In the genomic region with DNA sequence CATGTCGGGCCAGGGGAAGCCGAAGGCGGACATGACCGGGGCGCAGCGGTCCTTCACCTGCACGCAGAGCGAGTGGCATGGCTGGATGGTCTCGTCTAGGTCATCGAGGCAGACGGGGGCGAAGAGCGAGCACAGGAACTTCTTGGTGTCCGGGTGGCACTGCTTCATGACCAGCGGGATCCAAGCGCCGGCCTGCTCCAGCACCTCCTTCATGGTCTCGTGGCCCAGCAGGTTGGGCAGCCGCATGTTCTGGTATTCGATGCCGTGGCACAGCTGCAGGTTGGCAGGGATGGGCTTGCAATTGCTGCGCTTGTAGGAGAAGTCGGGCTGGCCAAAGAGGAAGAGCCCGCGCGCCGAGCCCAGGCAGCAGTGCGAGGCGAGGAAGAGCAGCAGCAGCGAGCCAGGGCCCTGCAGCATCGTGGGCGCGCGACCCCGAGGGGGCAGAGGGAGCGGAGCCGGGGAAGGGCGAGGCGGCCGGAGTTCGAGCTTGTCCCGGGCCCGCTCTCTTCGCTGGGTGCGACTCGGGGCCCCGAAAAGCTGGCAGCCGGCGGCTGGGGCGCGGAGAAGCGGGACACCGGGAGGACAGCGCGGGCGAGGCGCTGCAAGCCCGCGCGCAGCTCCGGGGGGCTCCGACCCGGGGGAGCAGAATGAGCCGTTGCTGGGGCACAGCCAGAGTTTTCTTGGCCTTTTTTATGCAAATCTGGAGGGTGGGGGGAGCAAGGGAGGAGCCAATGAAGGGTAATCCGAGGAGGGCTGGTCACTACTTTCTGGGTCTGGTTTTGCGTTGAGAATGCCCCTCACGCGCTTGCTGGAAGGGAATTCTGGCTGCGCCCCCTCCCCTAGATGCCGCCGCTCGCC, we compare ENCODE assay signal across 9 cellular contexts. TPM values are rescaled to one million over a fixed set of nuclear protein-coding genes. Genes with fewer than 3 reads are reported as not detected.
DNase-seq lines count a peak whose midpoint lies in the region; ATAC-seq and TF ChIP-seq lines count a peak whose summit lies in the region.
"Had no signal": no experiment of that assay in that cellular context is flagged by ENCODE, and none has a peak within 500 bp of the region (broad histone marks: within the 10 kb centered on the region; RNA-seq: fewer than 3 reads in every experiment).

A gene with protein sequence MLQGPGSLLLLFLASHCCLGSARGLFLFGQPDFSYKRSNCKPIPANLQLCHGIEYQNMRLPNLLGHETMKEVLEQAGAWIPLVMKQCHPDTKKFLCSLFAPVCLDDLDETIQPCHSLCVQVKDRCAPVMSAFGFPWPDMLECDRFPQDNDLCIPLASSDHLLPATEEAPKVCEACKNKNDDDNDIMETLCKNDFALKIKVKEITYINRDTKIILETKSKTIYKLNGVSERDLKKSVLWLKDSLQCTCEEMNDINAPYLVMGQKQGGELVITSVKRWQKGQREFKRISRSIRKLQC (minus strand): TSS at position 665 of the 858 bp plus-strand sequence. CDS start 248 bp downstream, at position 417.

- no peak for TF ChIP-seq CTCF in thoracic aorta (IDR thresholded peaks at IDR 0.05)

- no peaks in the 10 kb centered on the region for H3K36me3 Mint-ChIP-seq in activated CD4-positive, alpha-beta T cell treated with anti-CD3 and anti-CD28 coated beads, Interleukin-2, amount 10 ng/mL, durations not matched to agents 24 days and 14 days (ENCODE audit: low read depth)
- no peaks in the 10 kb centered on the region for H3K36me3 Mint-ChIP-seq in central memory CD8-positive, alpha-beta T cell (ENCODE audit: insufficient read depth)

- no peak within 1 kb of the TSS for H2BK5ac ChIP-seq in mesenchymal stem cell (ENCODE audit: low read depth, low read length, poor library complexity, severe bottlenecking)

- intact Hi-C loops in activated CD4-positive, alpha-beta T cell treated with anti-CD3 and anti-CD28 coated beads, Interleukin-2, amount 10 ng/mL, durations not matched to agents 24 days and 14 days (cut with micrococcal nuclease) = loop anchor here (5.0 to 10.0 kb wide), 3 partner anchors 236 to 954 kb away; a partner anchor contains a TSS

- H3K27ac Mint-ChIP-seq in activated CD4-positive, alpha-beta T cell treated with anti-CD3 and anti-CD28 coated beads, Interleukin-2, amount 10 ng/mL, durations not matched to agents 24 days and 14 days = peak within 1 kb of the TSS; percentile 37
- no peak within 1 kb of the TSS for H3K27ac Mint-ChIP-seq in central memory CD8-positive, alpha-beta T cell (ENCODE audit: low read depth)

- peaks cover 23% of the 10 kb centered on the region for H3K4me1 Mint-ChIP-seq in activated CD4-positive, alpha-beta T cell treated with anti-CD3 and anti-CD28 coated beads, Interleukin-2, amount 10 ng/mL, durations not matched to agents 24 days and 14 days
- peaks cover 24% of the 10 kb centered on the region for H3K4me1 Mint-ChIP-seq in central memory CD8-positive, alpha-beta T cell

- H3K18ac ChIP-seq in mesenchymal stem cell (ENCODE audit: low read depth in 1 of 2, low read length in 2 of 2) = peak within 1 kb of the TSS; percentile 49 to 69

- H3K9me3 Mint-ChIP-seq in activated CD4-positive, alpha-beta T cell treated with anti-CD3 and anti-CD28 coated beads, Interleukin-2, amount 10 ng/mL, durations not matched to agents 24 days and 14 days = no peaks in the 10 kb centered on the region
- no peaks in the 10 kb centered on the region for H3K9me3 Mint-ChIP-seq in central memory CD8-positive, alpha-beta T cell

- H3K4me2 ChIP-seq in mesenchymal stem cell (ENCODE audit: low read length, poor library complexity, severe bottlenecking) = peak within 1 kb of the TSS; percentile 64

- H3K36me3 ChIP-seq in mesenchymal stem cell (ENCODE audit: control insufficient read depth in 1 of 2, insufficient read depth in 2 of 2, low read depth in 1 of 2, low read length in 2 of 2) (peaks cover 3 to 7% of the 10 kb centered on the region in 2 experiments), thoracic aorta (no peaks in the 10 kb centered on the region)

- H3K9ac ChIP-seq in mesenchymal stem cell (ENCODE audit: low read length) = peak within 1 kb of the TSS; percentile 86

- H2AFZ ChIP-seq in mesenchymal stem cell (ENCODE audit: low read depth, low read length) = no peak within 1 kb of the TSS

- H3K4me3 Mint-ChIP-seq in activated CD4-positive, alpha-beta T cell treated with anti-CD3 and anti-CD28 coated beads, Interleukin-2, amount 10 ng/mL, durations not matched to agents 24 days and 14 days = no peak within 1 kb of the TSS
- peak within 1 kb of the TSS; percentile 50 for H3K4me3 Mint-ChIP-seq in central memory CD8-positive, alpha-beta T cell

- H4K8ac ChIP-seq in mesenchymal stem cell (ENCODE audit: low read length) = no peak within 1 kb of the TSS

- H3K79me1 ChIP-seq in mesenchymal stem cell (replicated peaks; ENCODE audit: low read length, poor library complexity, severe bottlenecking) = no peaks in the 10 kb centered on the region

- H2BK15ac ChIP-seq in mesenchymal stem cell (ENCODE audit: low read depth, poor library complexity, severe bottlenecking) = peak within 1 kb of the TSS; percentile 84

- H4K91ac ChIP-seq in mesenchymal stem cell (ENCODE audit: low read length) = peak within 1 kb of the TSS; percentile 46

- peaks cover 88% of the 10 kb centered on the region for H3K27me3 Mint-ChIP-seq in activated CD4-positive, alpha-beta T cell treated with anti-CD3 and anti-CD28 coated beads, Interleukin-2, amount 10 ng/mL, durations not matched to agents 24 days and 14 days
- H3K27me3 Mint-ChIP-seq in central memory CD8-positive, alpha-beta T cell = peaks cover 95% of the 10 kb centered on the region

- H3K4me3 ChIP-seq in mesenchymal stem cell (ENCODE audit: insufficient read depth in 1 of 2, low read depth in 1 of 2, low read length in 2 of 2) = peak within 1 kb of the TSS; percentile 8 to 74
- H3K4me3 ChIP-seq in thoracic aorta = peak within 1 kb of the TSS; percentile 68

- H3K14ac ChIP-seq in mesenchymal stem cell (ENCODE audit: low read length in 2 of 2) = peak within 1 kb of the TSS in 1 of 2 experiments; percentile 23

- no peak within 1 kb of the TSS for H2AK5ac ChIP-seq in mesenchymal stem cell (ENCODE audit: low read length, severe bottlenecking)

- peak; percentile 56 for DNase-seq in activated CD4-positive, alpha-beta T cell treated with anti-CD3 and anti-CD28 coated beads, Interleukin-2, amount 10 ng/mL, durations not matched to agents 24 days and 14 days
- no peak for DNase-seq in activated CD4-positive, alpha-beta T cell treated with anti-CD3 and anti-CD28 coated beads, Interleukin-2, amount 50 U/mL, for 4 hours
- DNase-seq in central memory CD8-positive, alpha-beta T cell (ENCODE audit: low spot score in 2 of 2) = no peak
- peak; percentile 35 for DNase-seq in mesenchymal stem cell
- DNase-seq in thoracic aorta (ENCODE audit: low spot score) = no peak
- DNase-seq in DMS153 (lab: John Stamatoyannopoulos, UW) = no peak
- no peak for DNase-seq in pons (ENCODE audit: low spot score)

- peak within 1 kb of the TSS; percentile 21 to 50 for H2BK12ac ChIP-seq in mesenchymal stem cell (ENCODE audit: low read length in 2 of 2)

- ATAC-seq in central memory CD8-positive, alpha-beta T cell (replicated peaks; ENCODE audit: extremely low read depth, poor library complexity, severe bottlenecking) = peak; percentile 29
- ATAC-seq in thoracic aorta (ENCODE audit: insufficient number of reproducible peaks, low FRiP score, low read depth) (no peak), HG03045 (IDR thresholded peaks at IDR 0.05; ENCODE audit: unreplicated experiment) (no peak)

- H3K9me3 ChIP-seq in mesenchymal stem cell (ENCODE audit: control insufficient read depth, low read length) (no peaks in the 10 kb centered on the region), thoracic aorta (no peaks in the 10 kb centered on the region)

- H3K23ac ChIP-seq in mesenchymal stem cell (ENCODE audit: low read length in 2 of 2) = peak within 1 kb of the TSS; percentile 67 to 71

- peaks cover 26% of the 10 kb centered on the region for H3K4me1 ChIP-seq in mesenchymal stem cell (ENCODE audit: control insufficient read depth, insufficient read depth, low read depth, low read length)
- peaks cover 18 to 43% of the 10 kb centered on the region in 2 donors for H3K4me1 ChIP-seq in thoracic aorta (ENCODE audit: control insufficient read depth in 1 of 2, low read depth in 2 of 2)

- no peak within 1 kb of the TSS for H2BK120ac ChIP-seq in mesenchymal stem cell (ENCODE audit: low read depth, low read length)

- under 1% methylated on average over 71 of the region's 72 CpGs for WGBS in mesenchymal stem cell

- no peak within 1 kb of the TSS for H3K4ac ChIP-seq in mesenchymal stem cell (ENCODE audit: low read depth in 1 of 2, low read length in 2 of 2)

- H3K27me3 ChIP-seq in mesenchymal stem cell (ENCODE audit: control insufficient read depth in 1 of 2, insufficient read depth in 1 of 2, low read length in 2 of 2) (peaks cover 53 to 82% of the 10 kb centered on the region in 2 experiments), thoracic aorta (replicated peaks; ENCODE audit: insufficient read depth) (peaks cover 16% of the 10 kb centered on the region)

- H3K27ac ChIP-seq in mesenchymal stem cell (ENCODE audit: low read length, poor library complexity, severe bottlenecking) (no peak within 1 kb of the TSS), thoracic aorta (peak within 1 kb of the TSS in 1 of 2 donors; percentile 30)
- H3K27ac ChIP-seq: VCaP had no signal

RNA-seq across cellular contexts. Expression of the gene that starts here (rescaled TPM):
- total RNA-seq in activated CD4-positive, alpha-beta T cell treated with anti-CD3 and anti-CD28 coated beads, Interleukin-2, amount 10 ng/mL, durations not matched to agents 24 days and 14 days = not detected in 2 replicates
- polyA plus RNA-seq in mesenchymal stem cell (2013, experiment 1 of 2) = 6.0 TPM
- 6.2 TPM for polyA plus RNA-seq in mesenchymal stem cell (2013, experiment 2 of 2)
- total RNA-seq in thoracic aorta = 10 to 100 TPM; 70.4 to 90.3 TPM

Comparison
In these comparisons a context has a peak if more than half of its experiments do, and no peak if none do; other contexts are left out.
1. RNA of the gene that starts here (total RNA-seq): 70.4 to 90.3 TPM in thoracic aorta; not detected in activated CD4-positive, alpha-beta T cell treated with anti-CD3 and anti-CD28 coated beads, Interleukin-2, amount 10 ng/mL, durations not matched to agents 24 days and 14 days; every median in the first group is over 10 times any median in the second.
2. Peak in DNase-seq in activated CD4-positive, alpha-beta T cell treated with anti-CD3 and anti-CD28 coated beads, Interleukin-2, amount 10 ng/mL, durations not matched to agents 24 days and 14 days; RNA of the gene not detected or under 1 TPM.